Comparison of ENCODE assay signal across 2 cellular contexts in genomic region chr12:53951577-53952334, GRCh38.
TF ChIP-seq lines count a peak whose summit lies in the region.

No MANE protein-coding gene starts in this region.

TF ChIP-seq in HepG2, 621 proteins besides CTCF, POLR2A, EP300 and RAD21:
- no peak for TF ChIP-seq MED1 (CRISPR knock-in tag; IDR thresholded peaks at IDR 0.05)
- TF ChIP-seq RNF219 (CRISPR knock-in tag; IDR thresholded peaks at IDR 0.05): no peak
- no peak for TF ChIP-seq RFXAP (CRISPR knock-in tag; IDR thresholded peaks at IDR 0.05; ENCODE audit: borderline replicate concordance)
- TF ChIP-seq ZNF207 (IDR thresholded peaks at IDR 0.05; ENCODE audit: borderline replicate concordance): no peak
- peak; percentile 4 for TF ChIP-seq HNRNPLL (IDR thresholded peaks at IDR 0.05; ENCODE audit: low read depth, low read length, poor library complexity, severe bottlenecking)

TF ChIP-seq in H1, 55 proteins besides CTCF, POLR2A, EP300 and RAD21:
- TF ChIP-seq BCL11A (IDR thresholded peaks at IDR 0.05; ENCODE audit: low read depth in 2 of 2, low read length in 2 of 2): no peak
- TF ChIP-seq TBP (IDR thresholded peaks at IDR 0.05; ENCODE audit: low read depth, low read length): no peak
- peak; percentile 63 for TF ChIP-seq E2F6 (IDR thresholded peaks at IDR 0.05)
- peak; percentile 96 for TF ChIP-seq RNF2 (IDR thresholded peaks at IDR 0.05; ENCODE audit: borderline replicate concordance, low read depth, low read length, missing control alignments, poor library complexity, severe bottlenecking)
- TF ChIP-seq EZH2 (IDR thresholded peaks at IDR 0.05; ENCODE audit: low read depth, low read length, severe bottlenecking): peak; percentile 95
- TF ChIP-seq SUZ12 (IDR thresholded peaks at IDR 0.05; ENCODE audit: low read length): peak; percentile 94
- TF ChIP-seq PHF8 (conservative IDR thresholded peaks at IDR 0.05; ENCODE audit: low read depth, low read length): no peak
- TF ChIP-seq TCF12 (IDR thresholded peaks at IDR 0.05; ENCODE audit: low read depth, low read length): peak; percentile 47; the same call in 1 of the 2 replicates
